ENCODE assay signal across 1 cellular context in the genomic region with DNA sequence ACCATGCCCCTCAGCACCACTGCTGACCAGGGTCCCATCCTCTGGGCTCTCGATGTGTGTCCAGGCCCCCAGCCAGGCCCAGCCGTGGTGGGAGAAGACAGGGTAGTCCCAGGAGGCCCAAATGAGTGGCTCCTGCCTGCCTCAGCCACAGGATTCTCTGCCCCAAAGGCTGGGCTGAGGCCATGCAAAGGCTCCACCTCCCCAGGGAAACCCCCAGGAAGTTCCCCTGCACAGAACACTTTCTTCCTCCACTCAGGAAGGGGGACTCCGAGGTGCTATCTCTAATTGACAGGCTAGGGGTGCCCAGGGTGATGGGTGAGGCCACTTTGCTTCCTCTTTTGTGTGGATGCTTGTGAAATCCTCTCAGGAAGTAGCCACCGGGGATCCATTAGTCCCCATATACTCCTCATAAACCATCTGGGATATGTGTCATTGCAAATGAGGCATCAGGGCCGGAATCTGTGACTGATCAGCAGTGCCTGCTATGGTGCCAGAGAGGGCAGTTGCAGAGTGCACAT.
TF ChIP-seq lines count a peak whose summit lies in the region.

No MANE protein-coding gene starts in this region.

TF ChIP-seq in WTC11, 78 proteins besides CTCF, POLR2A, EP300 and RAD21 (continued from another document):
- no peak for TF ChIP-seq SOX15 (CRISPR knock-in tag; IDR thresholded peaks at IDR 0.05)
- TF ChIP-seq CBFB (CRISPR knock-in tag; IDR thresholded peaks at IDR 0.05; ENCODE audit: low read depth), result no peak
- no peak for TF ChIP-seq SMAD3 (CRISPR knock-in tag; IDR thresholded peaks at IDR 0.05; ENCODE audit: borderline replicate concordance)
- no peak for TF ChIP-seq RORB (CRISPR knock-in tag; IDR thresholded peaks at IDR 0.05)
- TF ChIP-seq, protein P1, sequence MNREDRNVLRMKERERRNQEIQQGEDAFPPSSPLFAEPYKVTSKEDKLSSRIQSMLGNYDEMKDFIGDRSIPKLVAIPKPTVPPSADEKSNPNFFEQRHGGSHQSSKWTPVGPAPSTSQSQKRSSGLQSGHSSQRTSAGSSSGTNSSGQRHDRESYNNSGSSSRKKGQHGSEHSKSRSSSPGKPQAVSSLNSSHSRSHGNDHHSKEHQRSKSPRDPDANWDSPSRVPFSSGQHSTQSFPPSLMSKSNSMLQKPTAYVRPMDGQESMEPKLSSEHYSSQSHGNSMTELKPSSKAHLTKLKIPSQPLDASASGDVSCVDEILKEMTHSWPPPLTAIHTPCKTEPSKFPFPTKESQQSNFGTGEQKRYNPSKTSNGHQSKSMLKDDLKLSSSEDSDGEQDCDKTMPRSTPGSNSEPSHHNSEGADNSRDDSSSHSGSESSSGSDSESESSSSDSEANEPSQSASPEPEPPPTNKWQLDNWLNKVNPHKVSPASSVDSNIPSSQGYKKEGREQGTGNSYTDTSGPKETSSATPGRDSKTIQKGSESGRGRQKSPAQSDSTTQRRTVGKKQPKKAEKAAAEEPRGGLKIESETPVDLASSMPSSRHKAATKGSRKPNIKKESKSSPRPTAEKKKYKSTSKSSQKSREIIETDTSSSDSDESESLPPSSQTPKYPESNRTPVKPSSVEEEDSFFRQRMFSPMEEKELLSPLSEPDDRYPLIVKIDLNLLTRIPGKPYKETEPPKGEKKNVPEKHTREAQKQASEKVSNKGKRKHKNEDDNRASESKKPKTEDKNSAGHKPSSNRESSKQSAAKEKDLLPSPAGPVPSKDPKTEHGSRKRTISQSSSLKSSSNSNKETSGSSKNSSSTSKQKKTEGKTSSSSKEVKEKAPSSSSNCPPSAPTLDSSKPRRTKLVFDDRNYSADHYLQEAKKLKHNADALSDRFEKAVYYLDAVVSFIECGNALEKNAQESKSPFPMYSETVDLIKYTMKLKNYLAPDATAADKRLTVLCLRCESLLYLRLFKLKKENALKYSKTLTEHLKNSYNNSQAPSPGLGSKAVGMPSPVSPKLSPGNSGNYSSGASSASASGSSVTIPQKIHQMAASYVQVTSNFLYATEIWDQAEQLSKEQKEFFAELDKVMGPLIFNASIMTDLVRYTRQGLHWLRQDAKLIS (CRISPR knock-in tag; IDR thresholded peaks at IDR 0.05; ENCODE audit: borderline replicate concordance), result no peak
- TF ChIP-seq, protein P2, sequence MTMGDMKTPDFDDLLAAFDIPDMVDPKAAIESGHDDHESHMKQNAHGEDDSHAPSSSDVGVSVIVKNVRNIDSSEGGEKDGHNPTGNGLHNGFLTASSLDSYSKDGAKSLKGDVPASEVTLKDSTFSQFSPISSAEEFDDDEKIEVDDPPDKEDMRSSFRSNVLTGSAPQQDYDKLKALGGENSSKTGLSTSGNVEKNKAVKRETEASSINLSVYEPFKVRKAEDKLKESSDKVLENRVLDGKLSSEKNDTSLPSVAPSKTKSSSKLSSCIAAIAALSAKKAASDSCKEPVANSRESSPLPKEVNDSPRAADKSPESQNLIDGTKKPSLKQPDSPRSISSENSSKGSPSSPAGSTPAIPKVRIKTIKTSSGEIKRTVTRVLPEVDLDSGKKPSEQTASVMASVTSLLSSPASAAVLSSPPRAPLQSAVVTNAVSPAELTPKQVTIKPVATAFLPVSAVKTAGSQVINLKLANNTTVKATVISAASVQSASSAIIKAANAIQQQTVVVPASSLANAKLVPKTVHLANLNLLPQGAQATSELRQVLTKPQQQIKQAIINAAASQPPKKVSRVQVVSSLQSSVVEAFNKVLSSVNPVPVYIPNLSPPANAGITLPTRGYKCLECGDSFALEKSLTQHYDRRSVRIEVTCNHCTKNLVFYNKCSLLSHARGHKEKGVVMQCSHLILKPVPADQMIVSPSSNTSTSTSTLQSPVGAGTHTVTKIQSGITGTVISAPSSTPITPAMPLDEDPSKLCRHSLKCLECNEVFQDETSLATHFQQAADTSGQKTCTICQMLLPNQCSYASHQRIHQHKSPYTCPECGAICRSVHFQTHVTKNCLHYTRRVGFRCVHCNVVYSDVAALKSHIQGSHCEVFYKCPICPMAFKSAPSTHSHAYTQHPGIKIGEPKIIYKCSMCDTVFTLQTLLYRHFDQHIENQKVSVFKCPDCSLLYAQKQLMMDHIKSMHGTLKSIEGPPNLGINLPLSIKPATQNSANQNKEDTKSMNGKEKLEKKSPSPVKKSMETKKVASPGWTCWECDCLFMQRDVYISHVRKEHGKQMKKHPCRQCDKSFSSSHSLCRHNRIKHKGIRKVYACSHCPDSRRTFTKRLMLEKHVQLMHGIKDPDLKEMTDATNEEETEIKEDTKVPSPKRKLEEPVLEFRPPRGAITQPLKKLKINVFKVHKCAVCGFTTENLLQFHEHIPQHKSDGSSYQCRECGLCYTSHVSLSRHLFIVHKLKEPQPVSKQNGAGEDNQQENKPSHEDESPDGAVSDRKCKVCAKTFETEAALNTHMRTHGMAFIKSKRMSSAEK (CRISPR knock-in tag; IDR thresholded peaks at IDR 0.05; ENCODE audit: borderline replicate concordance), result no peak
- TF ChIP-seq NFATC4 (CRISPR knock-in tag; IDR thresholded peaks at IDR 0.05), result no peak
TF ChIP-seq in WTC11: peak in this region for 0.
